Comparison of ENCODE assay signal across 25 cellular contexts in genomic region chr10:2049560-2049959, GRCh38.
DNase-seq lines count a peak whose midpoint lies in the region; ATAC-seq and TF ChIP-seq lines count a peak whose summit lies in the region.
"Had no signal": no experiment of that assay in that cellular context is flagged by ENCODE, and none has a peak within 500 bp of the region (broad histone marks: within the 10 kb centered on the region; RNA-seq: fewer than 3 reads in every experiment).

No MANE protein-coding gene starts in this region.

- H3K9me3 Mint-ChIP-seq in activated T-cell treated with anti-CD3 and anti-CD28 coated beads, Interleukin-2, amount 50 U/mL, for 72 hours, result peaks cover 2 to 4% of the 10 kb centered on the region in 2 donors
- H3K9me3 Mint-ChIP-seq in activated T-helper 17 cell treated with anti-CD3 and anti-CD28 coated beads, Interleukin-2, amount 50 U/mL, for 72 hours, result peaks cover 4% of the 10 kb centered on the region

- H3K27ac ChIP-seq in foreskin keratinocyte, result no peak overlapping the region
- H3K27ac ChIP-seq: GM23248, SK-N-MC had no signal

- no peak overlapping the region for H3K27ac Mint-ChIP-seq in activated T-cell treated with anti-CD3 and anti-CD28 coated beads, Interleukin-2, amount 50 U/mL, for 72 hours
- H3K27ac Mint-ChIP-seq in activated T-helper 17 cell treated with anti-CD3 and anti-CD28 coated beads, Interleukin-2, amount 50 U/mL, for 72 hours, result no peak overlapping the region
- H3K27ac Mint-ChIP-seq: CD4-positive, CD25-positive, alpha-beta regulatory T cell had no signal

- no peak for TF ChIP-seq CTCF in foreskin keratinocyte (conservative IDR thresholded peaks at IDR 0.05)

- peak; percentile 27 to 32 for ATAC-seq in activated T-cell treated with anti-CD3 and anti-CD28 coated beads, Interleukin-2, amount 50 U/mL, for 72 hours (replicated peaks in 1 of 2)
- ATAC-seq in activated T-helper 17 cell treated with anti-CD3 and anti-CD28 coated beads, Interleukin-2, amount 50 U/mL, for 72 hours (replicated peaks), result peak; percentile 50
- ATAC-seq in foreskin keratinocyte, result peak; percentile 77
- ATAC-seq: HepG2, PC-3 had no signal

- no peaks in the 10 kb centered on the region for H3K4me1 ChIP-seq in foreskin keratinocyte

- DNase-seq in activated T-cell treated with anti-CD3 and anti-CD28 coated beads, Interleukin-2, amount 50 U/mL, for 72 hours, result no peak
- no peak for DNase-seq in activated T-cell treated with anti-CD3 and anti-CD28 coated beads, Interleukin-2, amount 50 U/mL, for 1 hour
- DNase-seq in HT1080 (ENCODE audit: low read depth) (peak; percentile 63), foreskin keratinocyte (peak; percentile 40 to 68), SK-N-DZ (ENCODE audit: low spot score) (no peak), Kasumi-1 (lab: John Stamatoyannopoulos, UW) (no peak)
- DNase-seq: 8988T; ACHN; CD4-positive, CD25-positive, alpha-beta regulatory T cell; GM23248; H7; Karpas-422; NCI-H1105 treated with DMSO at 0.1 percent for 48 hours; NCI-H146; NCI-H2029; NCI-H446 treated with DMSO at 0.1 percent for 48 hours; NCI-H526; NCI-H82; NK-92 treated with Interleukin-12 subunit alpha and Interleukin-12 subunit beta, amount 100 ng/mL, for 24 hours; PC-3; RPMI8226; SHP77 treated with DMSO at 0.1 percent for 48 hours had no signal

- no peaks in the 10 kb centered on the region for H3K36me3 Mint-ChIP-seq in activated T-cell treated with anti-CD3 and anti-CD28 coated beads, Interleukin-2, amount 50 U/mL, for 72 hours (ENCODE audit: insufficient read depth in 2 of 2)
- no peaks in the 10 kb centered on the region for H3K36me3 Mint-ChIP-seq in activated T-helper 17 cell treated with anti-CD3 and anti-CD28 coated beads, Interleukin-2, amount 50 U/mL, for 72 hours (ENCODE audit: low read depth)
- H3K36me3 Mint-ChIP-seq: CD4-positive, CD25-positive, alpha-beta regulatory T cell had no signal

- no peaks in the 10 kb centered on the region for H3K4me1 Mint-ChIP-seq in activated T-cell treated with anti-CD3 and anti-CD28 coated beads, Interleukin-2, amount 50 U/mL, for 72 hours (ENCODE audit: low read depth)
- no peaks in the 10 kb centered on the region for H3K4me1 Mint-ChIP-seq in activated T-helper 17 cell treated with anti-CD3 and anti-CD28 coated beads, Interleukin-2, amount 50 U/mL, for 72 hours
- H3K4me1 Mint-ChIP-seq: CD4-positive, CD25-positive, alpha-beta regulatory T cell had no signal

- H3K4me3 Mint-ChIP-seq in activated T-cell treated with anti-CD3 and anti-CD28 coated beads, Interleukin-2, amount 50 U/mL, for 72 hours, result no peak overlapping the region
- no peak overlapping the region for H3K4me3 Mint-ChIP-seq in activated T-helper 17 cell treated with anti-CD3 and anti-CD28 coated beads, Interleukin-2, amount 50 U/mL, for 72 hours
- H3K4me3 Mint-ChIP-seq: CD4-positive, CD25-positive, alpha-beta regulatory T cell had no signal

- no peaks in the 10 kb centered on the region for H3K27me3 Mint-ChIP-seq in activated T-cell treated with anti-CD3 and anti-CD28 coated beads, Interleukin-2, amount 50 U/mL, for 72 hours (ENCODE audit: low read depth)
- peaks cover 11% of the 10 kb centered on the region for H3K27me3 Mint-ChIP-seq in activated T-helper 17 cell treated with anti-CD3 and anti-CD28 coated beads, Interleukin-2, amount 50 U/mL, for 72 hours

- no peaks in the 10 kb centered on the region for H3K27me3 ChIP-seq in foreskin keratinocyte

Comparison
In these comparisons a context has a peak if more than half of its experiments do, and no peak if none do; other contexts are left out.
1. DNase-seq: peak in HT1080 (single experiment) and foreskin keratinocyte (2 of 2); none in activated T-cell treated with anti-CD3 and anti-CD28 coated beads, Interleukin-2, amount 50 U/mL, for 72 hours (0 of 2), activated T-cell treated with anti-CD3 and anti-CD28 coated beads, Interleukin-2, amount 50 U/mL, for 1 hour (single experiment), SK-N-DZ (single experiment) and Kasumi-1 (0 of 2).
2. Peak in every context shown above with its lines, with median percentiles within 50 percentile points of each other: ATAC-seq.